1 cellular context compared by ENCODE assay signal in genomic region chr9:113505963-113506624, GRCh38.
TF ChIP-seq lines count a peak whose summit lies in the region.

No MANE protein-coding gene starts in this region.

TF ChIP-seq in H1, 55 proteins besides CTCF, POLR2A, EP300 and RAD21:
- TF ChIP-seq CHD1 (IDR thresholded peaks at IDR 0.05; ENCODE audit: low read depth, low read length): no peak
- no peak for TF ChIP-seq ASH2L (IDR thresholded peaks at IDR 0.05; ENCODE audit: low read length)
- TF ChIP-seq SUZ12 (IDR thresholded peaks at IDR 0.05; ENCODE audit: low read length): no peak
- no peak for TF ChIP-seq RBBP5 (IDR thresholded peaks at IDR 0.05; ENCODE audit: borderline replicate concordance, low read depth, low read length)
- TF ChIP-seq BACH1 (IDR thresholded peaks at IDR 0.05; ENCODE audit: low read length): no peak
- TF ChIP-seq RFX5 (IDR thresholded peaks at IDR 0.05; ENCODE audit: borderline replicate concordance, low read depth, low read length): no peak
- TF ChIP-seq EGR1 (IDR thresholded peaks at IDR 0.05; ENCODE audit: borderline replicate concordance, low read depth, low read length): no peak
